ENCODE assay signal across 19 cellular contexts in genomic region chr3:16277471-16277870, GRCh38. TPM values are rescaled to one million over a fixed set of nuclear protein-coding genes. Genes with fewer than 3 reads are reported as not detected.
DNase-seq lines count a peak whose midpoint lies in the region; ATAC-seq, FAIRE-seq and TF ChIP-seq lines count a peak whose summit lies in the region.
"Had no signal": no experiment of that assay in that cellular context is flagged by ENCODE, and none has a peak within 500 bp of the region (broad histone marks: within the 10 kb centered on the region; RNA-seq: fewer than 3 reads in every experiment).

No MANE protein-coding gene starts in this region.

- H3K4me1 Mint-ChIP-seq in stimulated activated naive CD8-positive, alpha-beta T cell treated with anti-CD3 and anti-CD28 coated beads, Interleukin-15, amount 100 ng/mL, for 72 hours = peaks cover 4% of the 10 kb centered on the region

- in situ Hi-C loops in K562 (cut with MboI) = no loop called here

- no peak for DNase-seq in stimulated activated naive CD8-positive, alpha-beta T cell treated with anti-CD3 and anti-CD28 coated beads, Interleukin-15, amount 100 ng/mL, for 72 hours
- no peak for DNase-seq in stimulated activated naive CD8-positive, alpha-beta T cell treated with anti-CD3 and anti-CD28 coated beads, Interleukin-15, Interleukin-2, amounts not matched to agents 100 U/mL and 50 U/mL, for 24 hours
- DNase-seq in K562 (ENCODE audit: extremely low read depth in 1 of 4, low spot score in 3 of 4) (no peak), hepatocyte (ENCODE audit: low spot score) (no peak), RKO (ENCODE audit: low spot score) (no peak), kidney glomerular epithelial cell (lab: John Stamatoyannopoulos, UW) (no peak)
- DNase-seq: AML-193, COR-L47, HCEC 1CT, NCI-H1436, NCI-H2029, NCI-H2171 treated with DMSO at 0.1 percent for 48 hours, NCI-H446 treated with DMSO at 0.1 percent for 48 hours, NCI-H748 treated with DMSO at 0.1 percent for 48 hours, OCI-M1, RPMI8226, SJCRH30 had no signal

- no peak overlapping the region for H3K9ac ChIP-seq in K562 (ENCODE audit: insufficient read depth in 1 of 2, low read depth in 2 of 2, low read length in 2 of 2)
- H3K9ac ChIP-seq: KMS-11 had no signal

- POLR2A ChIA-PET in K562 (lab: Yijun Ruan, JAX) = interaction anchor here (0.5 to 1.0 kb wide), 2 partner anchors 10 to 40 kb away, joined by 3 to 4 read pairs; no protein-coding TSS in a partner anchor

- BruUV-seq in K562 (replicated peaks; lab: Mats Ljungman, UMichigan) = no TSS peak

- FAIRE-seq in K562 (lab: Jason Lieb, UNC) = peak; percentile 15

- no peak overlapping the region for H3K4me3 ChIP-seq in K562
- no peak overlapping the region for H3K4me3 ChIP-seq in hepatocyte
- H3K4me3 ChIP-seq: SJCRH30 had no signal

- H3K79me2 ChIP-seq in K562 (ENCODE audit: control insufficient read depth, insufficient read depth, low read length) (0 out of 3 replicates have a peak, but pooled peaks cover 3% of the 10 kb centered on the region), hepatocyte (no peaks in the 10 kb centered on the region)

- CTCF ChIA-PET in K562 (lab: Yijun Ruan, JAX; ENCODE audit: low intra/inter-chr PET ratio) = no interaction called here

- no peak for TF ChIP-seq RAD21 in K562 (CRISPR knock-in tag; conservative IDR thresholded peaks at IDR 0.05 in 1 of 2, IDR thresholded peaks at IDR 0.05 in 1 of 2)

- TF ChIP-seq POLR2A in K562 (conservative IDR thresholded peaks at IDR 0.05) = no peak

- no peak for ATAC-seq in stimulated activated naive CD8-positive, alpha-beta T cell treated with anti-CD3 and anti-CD28 coated beads, Interleukin-15, amount 100 ng/mL, for 72 hours
- ATAC-seq in stimulated activated naive CD8-positive, alpha-beta T cell treated with anti-CD3 and anti-CD28 coated beads, Interleukin-15, Interleukin-2, amounts not matched to agents 100 U/mL and 50 U/mL, for 24 hours = no peak
- ATAC-seq in K562 (no peak), GM18867 (IDR thresholded peaks at IDR 0.05; ENCODE audit: unreplicated experiment) (no peak)

- no peaks in the 10 kb centered on the region for H3K27me3 Mint-ChIP-seq in stimulated activated naive CD8-positive, alpha-beta T cell treated with anti-CD3 and anti-CD28 coated beads, Interleukin-15, amount 100 ng/mL, for 72 hours

- H3K36me3 ChIP-seq in K562 (ENCODE audit: control insufficient read depth, insufficient read depth, low read length) = peaks cover 91% of the 10 kb centered on the region
- H3K36me3 ChIP-seq in hepatocyte (replicated peaks; ENCODE audit: insufficient read depth, low read depth) = no peaks in the 10 kb centered on the region

- no peak for TF ChIP-seq EP300 in K562 (IDR thresholded peaks at IDR 0.05; ENCODE audit: low read length)

- H3K27me3 ChIP-seq in K562 (ENCODE audit: control insufficient read depth in 2 of 2, insufficient read depth in 2 of 2, low read length in 2 of 2) = no peaks in the 10 kb centered on the region
- no peaks in the 10 kb centered on the region for H3K27me3 ChIP-seq in hepatocyte
- H3K27me3 ChIP-seq: SJCRH30 had no signal

- H3K9me3 ChIP-seq in K562 (replicated peaks; ENCODE audit: control insufficient read depth, insufficient read depth, low read depth, low read length) = no peaks in the 10 kb centered on the region
- no peaks in the 10 kb centered on the region for H3K9me3 ChIP-seq in hepatocyte (ENCODE audit: low read depth)
- H3K9me3 ChIP-seq: SJCRH30 had no signal

- H3K27ac ChIP-seq in K562 (ENCODE audit: extremely low read depth, low read depth, low read length) (no peak overlapping the region), hepatocyte (peak overlapping the region; percentile 43)
- H3K27ac ChIP-seq: KMS-11, SJCRH30 had no signal

- H3K4me2 ChIP-seq in K562 (ENCODE audit: insufficient read depth, low read length) (no peak overlapping the region), hepatocyte (no peak overlapping the region)
- H3K4me2 ChIP-seq: KMS-11 had no signal

- H2AFZ ChIP-seq in K562 (ENCODE audit: low read depth, low read length) = no peak overlapping the region
- H2AFZ ChIP-seq in hepatocyte = no peak overlapping the region

- intact Hi-C loops in K562 (cut with micrococcal nuclease) = no loop called here

- no peaks in the 10 kb centered on the region for H3K9me1 ChIP-seq in K562 (ENCODE audit: control insufficient read depth, insufficient read depth, low read length)

- H3K4me1 ChIP-seq in K562 (replicated peaks in 1 of 2; ENCODE audit: control insufficient read depth in 2 of 2, insufficient read depth in 2 of 2, low read length in 2 of 2) (no peaks in the 10 kb centered on the region), hepatocyte (ENCODE audit: insufficient read depth) (no peaks in the 10 kb centered on the region)

- 90% methylated on average over 3 of the region's 3 CpGs for WGBS in K562 (ENCODE audit: insufficient coverage, low coverage, missing lambda C conversion rate)
- WGBS in hepatocyte (ENCODE audit: low lambda C conversion rate, missing lambda C conversion rate) = 84% methylated on average over 3 of the region's 3 CpGs

- H3K9me3 Mint-ChIP-seq in stimulated activated naive CD8-positive, alpha-beta T cell treated with anti-CD3 and anti-CD28 coated beads, Interleukin-15, amount 100 ng/mL, for 72 hours = no peaks in the 10 kb centered on the region

- no peaks in the 10 kb centered on the region; the same call in 1 of the 2 replicates for H4K20me1 ChIP-seq in K562 (replicated peaks; ENCODE audit: control insufficient read depth, insufficient read depth, low read length)
- no peaks in the 10 kb centered on the region for H4K20me1 ChIP-seq in hepatocyte (ENCODE audit: insufficient read depth, poor library complexity, severe bottlenecking)

- no peaks in the 10 kb centered on the region for H3K9me2 ChIP-seq in hepatocyte (replicated peaks; ENCODE audit: insufficient read depth)

- TF ChIP-seq CTCF in K562 (IDR thresholded peaks at IDR 0.05 in 2 of 3, conservative IDR thresholded peaks at IDR 0.05 in 1 of 3; ENCODE audit: insufficient read depth in 2 of 3, low read depth in 1 of 3, low read length in 3 of 3) = no peak
- TF ChIP-seq CTCF in hepatocyte (IDR thresholded peaks at IDR 0.05; ENCODE audit: poor library complexity) = no peak

- peak overlapping the region; percentile 5 to 14 for H3K27ac Mint-ChIP-seq in stimulated activated naive CD8-positive, alpha-beta T cell treated with anti-CD3 and anti-CD28 coated beads, Interleukin-15, amount 100 ng/mL, for 72 hours

- H3K4me3 Mint-ChIP-seq in stimulated activated naive CD8-positive, alpha-beta T cell treated with anti-CD3 and anti-CD28 coated beads, Interleukin-15, amount 100 ng/mL, for 72 hours = no peak overlapping the region

TF ChIP-seq in K562, 482 proteins besides CTCF, POLR2A, EP300 and RAD21:
- TF ChIP-seq TEAD1 (CRISPR knock-in tag; IDR thresholded peaks at IDR 0.05) (no peak), PREB (CRISPR knock-in tag; IDR thresholded peaks at IDR 0.05) (no peak)
TF ChIP-seq in K562: peak in this region for 0.

RNA-seq across cellular contexts. Expression of gene OXNAD1, which starts 12.5 kb away (rescaled TPM):
- 95.1 and 114 TPM in 2 replicates for total RNA-seq in K562 (2011; cell fraction: chromatin; rRNA removed; ENCODE audit: low replicate concordance)
- total RNA-seq in K562 (2011; cell fraction: nucleolus; rRNA removed) = 55.7 and 63.8 TPM in 2 replicates
- 70.1 and 91.8 TPM in 2 replicates for total RNA-seq in K562 (2011; cell fraction: nucleoplasm; rRNA removed)
- total RNA-seq in K562 (2014; rRNA removed) = 41.2 and 41.6 TPM in 2 replicates
- 43.6 and 49.4 TPM in 2 replicates for total RNA-seq in K562 (2014; rRNA removed; fragmentation: Illumina TruSeq; extraction: Trizol)
- total RNA-seq in K562 (2015; rRNA removed; fragmentation: Illumina TruSeq; extraction: Trizol) = 37.7 and 41.1 TPM in 2 replicates
- 38.9 and 40.9 TPM in 2 replicates for total RNA-seq in K562 (2021)
- polyA plus RNA-seq in K562 (2011; rRNA removed) = 35.5 and 44.4 TPM in 2 replicates
- polyA plus RNA-seq in K562 (2011; cell fraction: cytosol; rRNA removed) = 19.0 and 27.9 TPM in 2 replicates
- 38.4 and 44.0 TPM in 2 replicates for polyA plus RNA-seq in K562 (2011; cell fraction: nucleus; rRNA removed)
- 25.3 and 33.7 TPM in 2 replicates for polyA plus RNA-seq in K562 (2012)
- 42.9 and 44.1 TPM in 2 replicates for polyA plus RNA-seq in K562 (2014; fragmentation: Illumina TruSeq; extraction: Trizol)
- polyA plus RNA-seq in K562 (2014; fragmentation: Nextera tagmentation; extraction: Ambion mirVana) = 10 to 100 TPM; 12.8 to 14.5 TPM
- 33.0 and 38.2 TPM in 2 replicates for polyA plus RNA-seq in K562 (2014; rRNA removed)
- polyA minus RNA-seq in K562 (2011; rRNA and poly(A)+ RNA removed) = 63.7 and 64.9 TPM in 2 replicates
- polyA minus RNA-seq in K562 (2011; cell fraction: cytosol; rRNA and poly(A)+ RNA removed) = 19.3 and 23.3 TPM in 2 replicates
- 54.3 and 94.4 TPM in 2 replicates for polyA minus RNA-seq in K562 (2011; cell fraction: nucleus; rRNA and poly(A)+ RNA removed)
- total RNA-seq in hepatocyte = 14.7 and 21.1 TPM in 2 replicates
- polyA plus RNA-seq in hepatocyte = 11.9 and 14.4 TPM in 2 replicates

RNA-seq across cellular contexts. Expression of gene DPH3, which starts 12.7 kb away (rescaled TPM):
- 3.7 and 8.1 TPM in 2 replicates for total RNA-seq in K562 (2011; cell fraction: chromatin; rRNA removed; ENCODE audit: low replicate concordance)
- total RNA-seq in K562 (2011; cell fraction: nucleolus; rRNA removed) = 3.0 and 3.2 TPM in 2 replicates
- 6.1 and 11.6 TPM in 2 replicates for total RNA-seq in K562 (2011; cell fraction: nucleoplasm; rRNA removed)
- total RNA-seq in K562 (2014; rRNA removed) = 15.9 and 16.0 TPM in 2 replicates
- total RNA-seq in K562 (2014; rRNA removed; fragmentation: Illumina TruSeq; extraction: Trizol) = 32.8 and 34.2 TPM in 2 replicates
- 26.9 and 30.3 TPM in 2 replicates for total RNA-seq in K562 (2015; rRNA removed; fragmentation: Illumina TruSeq; extraction: Trizol)
- 44.0 and 46.0 TPM in 2 replicates for total RNA-seq in K562 (2021)
- polyA plus RNA-seq in K562 (2011; rRNA removed) = 48.3 and 62.7 TPM in 2 replicates
- 8.6 and 12.8 TPM in 2 replicates for polyA plus RNA-seq in K562 (2011; cell fraction: cytosol; rRNA removed)
- polyA plus RNA-seq in K562 (2011; cell fraction: nucleus; rRNA removed) = 5.3 and 11.8 TPM in 2 replicates
- 26.1 and 35.0 TPM in 2 replicates for polyA plus RNA-seq in K562 (2012)
- polyA plus RNA-seq in K562 (2014; fragmentation: Illumina TruSeq; extraction: Trizol) = 36.6 and 38.7 TPM in 2 replicates
- 100 to 1,000 TPM; 131 TPM for polyA plus RNA-seq in K562 (2014; fragmentation: Nextera tagmentation; extraction: Ambion mirVana)
- 27.2 and 28.3 TPM in 2 replicates for polyA plus RNA-seq in K562 (2014; rRNA removed)
- 24.8 and 26.0 TPM in 2 replicates for polyA minus RNA-seq in K562 (2011; rRNA and poly(A)+ RNA removed)
- 11.1 and 12.0 TPM in 2 replicates for polyA minus RNA-seq in K562 (2011; cell fraction: cytosol; rRNA and poly(A)+ RNA removed)
- polyA minus RNA-seq in K562 (2011; cell fraction: nucleus; rRNA and poly(A)+ RNA removed) = 5.1 and 9.1 TPM in 2 replicates
- total RNA-seq in hepatocyte = 36.9 and 45.1 TPM in 2 replicates
- 51.8 and 55.0 TPM in 2 replicates for polyA plus RNA-seq in hepatocyte
